In genomic region chr6:73511796-73512195, GRCh38 we compare ENCODE assay signal across 17 cellular contexts. TPM values are rescaled to one million over a fixed set of nuclear protein-coding genes. Genes with fewer than 3 reads are reported as not detected.
A peak's percentile ranks its signal among the peaks of the same experiment; 100 is the strongest.
DNase-seq lines count a peak whose midpoint lies in the region; ATAC-seq and TF ChIP-seq lines count a peak whose summit lies in the region.
"Had no signal": no experiment of that assay in that cellular context is flagged by ENCODE, and none has a peak within 500 bp of the region (broad histone marks: within the 10 kb centered on the region; RNA-seq: fewer than 3 reads in every experiment).

No MANE protein-coding gene starts in this region.

- peaks cover 34% of the 10 kb centered on the region for H3K4me1 Mint-ChIP-seq in activated T-cell treated with anti-CD3 and anti-CD28 coated beads, Interleukin-2, amount 50 U/mL, for 72 hours (ENCODE audit: low read depth)

- H3K36me3 Mint-ChIP-seq in activated T-cell treated with anti-CD3 and anti-CD28 coated beads, Interleukin-2, amount 50 U/mL, for 72 hours (ENCODE audit: insufficient read depth in 2 of 2) = peaks cover 5 to 17% of the 10 kb centered on the region in 2 donors

- peak; percentile 3 to 11 for ATAC-seq in activated T-cell treated with anti-CD3 and anti-CD28 coated beads, Interleukin-2, amount 50 U/mL, for 72 hours (replicated peaks in 1 of 2)
- no peak for ATAC-seq in left colon
- no peak for ATAC-seq in body of pancreas
- ATAC-seq: heart right ventricle; left ventricle myocardium superior; stimulated activated effector memory CD8-positive, alpha-beta T cell treated with anti-CD3 and anti-CD28 coated beads, Interleukin-12 subunit alpha, Interleukin-12 subunit beta, amount 100 ng/mL, for 72 hours had no signal

- no peak for TF ChIP-seq POLR2A in body of pancreas (IDR thresholded peaks at IDR 0.05)

- no peak overlapping the region for H2BK15ac ChIP-seq in mesenchymal stem cell (ENCODE audit: low read depth, poor library complexity, severe bottlenecking)

- no peak overlapping the region for H2BK120ac ChIP-seq in mesenchymal stem cell (ENCODE audit: low read depth, low read length)

- H3K4me3 Mint-ChIP-seq in activated T-cell treated with anti-CD3 and anti-CD28 coated beads, Interleukin-2, amount 50 U/mL, for 72 hours = no peak overlapping the region
- H3K4me3 Mint-ChIP-seq: nephron; stimulated activated effector memory CD8-positive, alpha-beta T cell treated with anti-CD3 and anti-CD28 coated beads, Interleukin-12 subunit alpha, Interleukin-12 subunit beta, amount 100 ng/mL, for 72 hours had no signal

- H2BK12ac ChIP-seq in mesenchymal stem cell (ENCODE audit: low read length in 2 of 2) = no peak overlapping the region

- no peak overlapping the region for H3K18ac ChIP-seq in mesenchymal stem cell (ENCODE audit: low read depth in 1 of 2, low read length in 2 of 2)

- H3K4me1 ChIP-seq in mesenchymal stem cell (ENCODE audit: control insufficient read depth, insufficient read depth, low read depth, low read length) (no peaks in the 10 kb centered on the region), body of pancreas (peaks cover 22% of the 10 kb centered on the region)

- H3K27ac Mint-ChIP-seq in activated T-cell treated with anti-CD3 and anti-CD28 coated beads, Interleukin-2, amount 50 U/mL, for 72 hours = peak overlapping the region; percentile 67

- H3K9me3 ChIP-seq in mesenchymal stem cell (ENCODE audit: control insufficient read depth, low read length) (no peaks in the 10 kb centered on the region), body of pancreas (no peaks in the 10 kb centered on the region)
- H3K9me3 ChIP-seq: adrenal gland, heart right ventricle, right atrium auricular region had no signal

- H2AFZ ChIP-seq in mesenchymal stem cell (ENCODE audit: low read depth, low read length) = no peak overlapping the region

- H3K9ac ChIP-seq in mesenchymal stem cell (ENCODE audit: low read length) = no peak overlapping the region

- intact Hi-C loops in left colon (cut with DNase I, micrococcal nuclease) = loop anchor here in 1 of 2 donors (10.0 kb wide), 1 partner anchor 103 kb away; no protein-coding TSS in a partner anchor
- intact Hi-C loops in body of pancreas (cut with DNase I) = no loop called here

- no peaks in the 10 kb centered on the region for H3K79me1 ChIP-seq in mesenchymal stem cell (replicated peaks; ENCODE audit: low read length, poor library complexity, severe bottlenecking)

- no peak overlapping the region for H3K14ac ChIP-seq in mesenchymal stem cell (ENCODE audit: low read length in 2 of 2)

- no peak overlapping the region for H3K23ac ChIP-seq in mesenchymal stem cell (ENCODE audit: low read length in 2 of 2)

- no peak overlapping the region for H2AK5ac ChIP-seq in mesenchymal stem cell (ENCODE audit: low read length, severe bottlenecking)

- no peak for TF ChIP-seq CTCF in body of pancreas (IDR thresholded peaks at IDR 0.05)

- H3K4me3 ChIP-seq in mesenchymal stem cell (ENCODE audit: insufficient read depth in 1 of 2, low read depth in 1 of 2, low read length in 2 of 2) = no peak overlapping the region
- H3K4me3 ChIP-seq in body of pancreas = no peak overlapping the region
- H3K4me3 ChIP-seq: adrenal gland, heart right ventricle, right atrium auricular region had no signal

- H3K27me3 ChIP-seq in mesenchymal stem cell (ENCODE audit: control insufficient read depth in 1 of 2, insufficient read depth in 1 of 2, low read length in 2 of 2) (no peaks in the 10 kb centered on the region), body of pancreas (no peaks in the 10 kb centered on the region)
- H3K27me3 ChIP-seq: adrenal gland, heart right ventricle, right atrium auricular region had no signal

- no peak for DNase-seq in activated T-cell treated with anti-CD3 and anti-CD28 coated beads, Interleukin-2, amount 50 U/mL, for 72 hours
- DNase-seq in activated T-cell treated with anti-CD3 and anti-CD28 coated beads for 4 hours (no peak), NAMALWA (ENCODE audit: low spot score) (peak; percentile 59), mesenchymal stem cell (peak; percentile 41), left colon (no peak), body of pancreas (no peak)
- DNase-seq: DMS153, erythroblast, heart right ventricle, left ventricle myocardium superior, NCI-H1436 treated with DMSO at 0.1 percent for 48 hours, NCI-H510A, T-helper 9 cell had no signal

- H3K36me3 ChIP-seq in mesenchymal stem cell (ENCODE audit: control insufficient read depth in 1 of 2, insufficient read depth in 2 of 2, low read depth in 1 of 2, low read length in 2 of 2) = peaks cover 12 to 22% of the 10 kb centered on the region in 2 experiments
- H3K36me3 ChIP-seq in body of pancreas (replicated peaks in 1 of 2; ENCODE audit: insufficient read depth in 1 of 2, low read depth in 2 of 2) = peaks cover 0 to 6% of the 10 kb centered on the region in 2 donors

- WGBS in mesenchymal stem cell = 95% methylated on average over 7 of the region's 7 CpGs
- WGBS in body of pancreas, 2 donors = 75 to 83% methylated on average over 7 of the region's 7 CpGs

- no peaks in the 10 kb centered on the region for H3K9me3 Mint-ChIP-seq in activated T-cell treated with anti-CD3 and anti-CD28 coated beads, Interleukin-2, amount 50 U/mL, for 72 hours
- H3K9me3 Mint-ChIP-seq: nephron; stimulated activated effector memory CD8-positive, alpha-beta T cell treated with anti-CD3 and anti-CD28 coated beads, Interleukin-12 subunit alpha, Interleukin-12 subunit beta, amount 100 ng/mL, for 72 hours had no signal

- no peak overlapping the region for H2BK5ac ChIP-seq in mesenchymal stem cell (ENCODE audit: low read depth, low read length, poor library complexity, severe bottlenecking)

- no peak overlapping the region for H4K91ac ChIP-seq in mesenchymal stem cell (ENCODE audit: low read length)

- no peaks in the 10 kb centered on the region for H3K27me3 Mint-ChIP-seq in activated T-cell treated with anti-CD3 and anti-CD28 coated beads, Interleukin-2, amount 50 U/mL, for 72 hours (ENCODE audit: low read depth)

- H3K4ac ChIP-seq in mesenchymal stem cell (ENCODE audit: low read depth in 1 of 2, low read length in 2 of 2) = no peak overlapping the region

- no peak overlapping the region for H3K4me2 ChIP-seq in mesenchymal stem cell (ENCODE audit: low read length, poor library complexity, severe bottlenecking)

- no peak overlapping the region for H3K27ac ChIP-seq in mesenchymal stem cell (ENCODE audit: low read length, poor library complexity, severe bottlenecking)
- H3K27ac ChIP-seq in body of pancreas = no peak overlapping the region
- H3K27ac ChIP-seq: adrenal gland, right atrium auricular region had no signal

- no peak overlapping the region for H4K8ac ChIP-seq in mesenchymal stem cell (ENCODE audit: low read length)

RNA-seq across cellular contexts. Expression of gene EEF1A1, which starts 9.0 kb away (rescaled TPM):
- over 10,000 TPM; 15,536 to 16,076 TPM for total RNA-seq in activated T-cell treated with anti-CD3 and anti-CD28 coated beads, Interleukin-2, amount 50 U/mL, for 72 hours
- polyA plus RNA-seq in mesenchymal stem cell (2013, experiment 1 of 2) = 14,204 TPM
- 14,628 TPM for polyA plus RNA-seq in mesenchymal stem cell (2013, experiment 2 of 2)
- 1,000 to 10,000 TPM; 6,801 to 8,079 TPM for total RNA-seq in left colon
- 1,000 to 10,000 TPM; 4,267 to 4,798 TPM for total RNA-seq in body of pancreas

RNA-seq across cellular contexts. Expression of gene MTO1, which starts 50.3 kb away (rescaled TPM):
- 10 to 100 TPM; 49.6 to 68.8 TPM for total RNA-seq in activated T-cell treated with anti-CD3 and anti-CD28 coated beads, Interleukin-2, amount 50 U/mL, for 72 hours
- polyA plus RNA-seq in mesenchymal stem cell (2013, experiment 1 of 2) = 13.7 TPM
- 13.6 TPM for polyA plus RNA-seq in mesenchymal stem cell (2013, experiment 2 of 2)
- 10 to 100 TPM; 20.3 to 23.1 TPM for total RNA-seq in left colon
- 10 to 100 TPM; 13.7 to 17.8 TPM for total RNA-seq in body of pancreas

RNA-seq across cellular contexts. Expression of gene CGAS, which starts 59.7 kb away (rescaled TPM):
- total RNA-seq in activated T-cell treated with anti-CD3 and anti-CD28 coated beads, Interleukin-2, amount 50 U/mL, for 72 hours = 10 to 100 TPM; 20.7 to 26.9 TPM
- polyA plus RNA-seq in mesenchymal stem cell (2013, experiment 1 of 2) = 1.3 TPM
- polyA plus RNA-seq in mesenchymal stem cell (2013, experiment 2 of 2) = 1.4 TPM
- total RNA-seq in left colon (1 to 10 TPM; 2.9 to 3.2 TPM), body of pancreas (1 to 10 TPM; 3.1 to 4.0 TPM)

Comparison
In these comparisons a context has a peak if more than half of its experiments do, and no peak if none do; other contexts are left out.
1. ATAC-seq: peak in activated T-cell treated with anti-CD3 and anti-CD28 coated beads, Interleukin-2, amount 50 U/mL, for 72 hours (2 of 2); none in left colon (single experiment) and body of pancreas (single experiment).
2. DNase-seq: peak in NAMALWA (single experiment) and mesenchymal stem cell (single experiment); none in activated T-cell treated with anti-CD3 and anti-CD28 coated beads, Interleukin-2, amount 50 U/mL, for 72 hours (0 of 2), activated T-cell treated with anti-CD3 and anti-CD28 coated beads for 4 hours (single experiment), left colon (0 of 2) and body of pancreas (0 of 4).
3. RNA of gene CGAS, which starts 59.7 kb away (total RNA-seq): 20.7 to 26.9 TPM in activated T-cell treated with anti-CD3 and anti-CD28 coated beads, Interleukin-2, amount 50 U/mL, for 72 hours; 3.1 to 4.0 TPM in body of pancreas and 2.9 to 3.2 TPM in left colon; every median in the first group is over 4 times any median in the second.